Comparison of ENCODE assay signal across 1 cellular context in genomic region chr17:79669861-79670260, GRCh38.
TF ChIP-seq lines count a peak whose summit lies in the region.

No MANE protein-coding gene starts in this region.

TF ChIP-seq in H1, 55 proteins besides CTCF, POLR2A, EP300 and RAD21 (continued from another document):
- TF ChIP-seq RBBP5 (IDR thresholded peaks at IDR 0.05; ENCODE audit: borderline replicate concordance, low read depth, low read length) (no peak), RXRA (IDR thresholded peaks at IDR 0.05; ENCODE audit: insufficient read depth, low read depth, low read length) (no peak), E2F6 (IDR thresholded peaks at IDR 0.05) (no peak), CEBPB (IDR thresholded peaks at IDR 0.05; ENCODE audit: low read depth, low read length) (no peak), ASH2L (IDR thresholded peaks at IDR 0.05; ENCODE audit: low read length) (no peak), HDAC6 (IDR thresholded peaks at IDR 0.05; ENCODE audit: low read depth, low read length) (no peak), SUZ12 (IDR thresholded peaks at IDR 0.05; ENCODE audit: low read length) (no peak), BRCA1 (IDR thresholded peaks at IDR 0.05; ENCODE audit: low read depth, low read length) (no peak), SIX5 (IDR thresholded peaks at IDR 0.05; ENCODE audit: low read depth, low read length) (no peak), NANOG (IDR thresholded peaks at IDR 0.05; ENCODE audit: insufficient read depth, low read depth, low read length, poor library complexity, severe bottlenecking) (no peak), NRF1 (IDR thresholded peaks at IDR 0.05; ENCODE audit: low read depth, low read length) (no peak), SP2 (IDR thresholded peaks at IDR 0.05; ENCODE audit: low read length) (no peak), HDAC2 (IDR thresholded peaks at IDR 0.05; ENCODE audit: borderline replicate concordance in 1 of 2, low read depth in 2 of 2, low read length in 2 of 2) (no peak), ATF3 (IDR thresholded peaks at IDR 0.05; ENCODE audit: insufficient read depth, low read depth, low read length) (no peak)
